In the genomic region with DNA sequence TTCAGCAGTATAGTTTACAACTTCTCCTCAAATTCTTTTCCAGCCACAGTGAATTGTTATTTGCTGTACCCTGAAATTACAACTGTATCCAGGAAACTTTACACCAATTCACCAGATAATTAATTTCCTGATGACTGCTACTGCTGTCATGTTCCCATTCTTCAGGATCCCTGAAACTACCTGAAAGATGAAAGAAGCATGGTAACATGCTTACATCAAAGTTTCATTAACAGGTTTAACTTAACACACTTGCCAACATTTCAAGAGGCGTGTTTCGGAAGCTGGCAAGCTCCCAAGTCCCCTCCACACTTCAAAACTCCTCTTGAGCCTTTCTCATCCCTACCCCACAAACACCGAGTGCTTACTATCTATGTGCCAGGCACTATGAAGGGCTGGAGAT, we compare ENCODE assay signal across 21 cellular contexts.
DNase-seq lines count a peak whose midpoint lies in the region; ATAC-seq and TF ChIP-seq lines count a peak whose summit lies in the region.
"Had no signal": no experiment of that assay in that cellular context is flagged by ENCODE, and none has a peak within 500 bp of the region (broad histone marks: within the 10 kb centered on the region; RNA-seq: fewer than 3 reads in every experiment).

No MANE protein-coding gene starts in this region.

- H3K4me3 ChIP-seq in left lung, result no peak overlapping the region
- H3K4me3 ChIP-seq: GM23248 had no signal

- peaks cover 60% of the 10 kb centered on the region for H3K4me1 Mint-ChIP-seq in WTC11
- H3K4me1 Mint-ChIP-seq in type B pancreatic cell (ENCODE audit: unreplicated experiment), result peaks cover 24% of the 10 kb centered on the region

- H3K27me3 Mint-ChIP-seq in WTC11 (ENCODE audit: low read depth), result no peaks in the 10 kb centered on the region
- H3K27me3 Mint-ChIP-seq in type B pancreatic cell, result no peaks in the 10 kb centered on the region

- H3K27ac Mint-ChIP-seq in WTC11 (peak overlapping the region; percentile 89; the same call in 1 of the 2 replicates), type B pancreatic cell (peak overlapping the region; percentile 89)

- H3K4me1 ChIP-seq in left lung, result peaks cover 0 to 3% of the 10 kb centered on the region in 2 donors

- H3K36me3 Mint-ChIP-seq in WTC11, result no peaks in the 10 kb centered on the region
- no peaks in the 10 kb centered on the region for H3K36me3 Mint-ChIP-seq in type B pancreatic cell

- CTCF ChIA-PET in WTC11 (lab: Charles Lee), result no interaction called here

- H3K9me3 Mint-ChIP-seq in WTC11, result no peaks in the 10 kb centered on the region; the same call in 1 of the 2 replicates
- no peaks in the 10 kb centered on the region for H3K9me3 Mint-ChIP-seq in type B pancreatic cell

- POLR2A ChIA-PET in WTC11 (lab: Charles Lee), result interaction anchor here (0.7 kb wide), 1 partner anchor 90 kb away, joined by 3 read pairs; no protein-coding TSS in a partner anchor

- no peak for TF ChIP-seq CTCF in WTC11 (IDR thresholded peaks at IDR 0.05)
- no peak for TF ChIP-seq CTCF in left lung (IDR thresholded peaks at IDR 0.05)
- TF ChIP-seq CTCF in type B pancreatic cell (conservative IDR thresholded peaks at IDR 0.05), result no peak

- H3K27ac ChIP-seq in left lung, result no peak overlapping the region
- no peak overlapping the region for H3K27ac ChIP-seq in caudate nucleus (ENCODE audit: low read depth, low read length)
- H3K27ac ChIP-seq: 22Rv1, GM23248, KMS-11 had no signal

- no peak for ATAC-seq in WTC11
- peak; percentile 52 for ATAC-seq in left lung
- ATAC-seq: HepG2 had no signal

- H3K36me3 ChIP-seq in left lung, result no peaks in the 10 kb centered on the region

- no peaks in the 10 kb centered on the region for H3K27me3 ChIP-seq in left lung

- no peaks in the 10 kb centered on the region for H3K9me3 ChIP-seq in left lung

- DNase-seq in DMS53 (lab: John Stamatoyannopoulos, UW) (peak; percentile 36), DMS53 treated with DMSO at 0.1 percent for 48 hours (lab: John Stamatoyannopoulos, UW; ENCODE audit: unreplicated experiment) (no peak), WTC11 (ENCODE audit: low spot score) (no peak), left lung (no peak), type B pancreatic cell (ENCODE audit: extremely low spot score, unreplicated experiment) (no peak), germinal center (ENCODE audit: low spot score) (no peak), caudate nucleus (lab: John Stamatoyannopoulos, UW) (no peak)
- no peak for DNase-seq in stimulated activated CD4-positive, alpha-beta T cell treated with anti-CD3 and anti-CD28 coated beads, Interleukin-4, amount 100 ng/mL, for 4 hours
- DNase-seq: GF-D8, GM23248, MV-4-11, NCI-H1417 treated with DMSO at 0.1 percent for 48 hours, NCI-H2029, NCI-H2171 treated with DMSO at 0.1 percent for 48 hours, NCI-H774, OCI-M1, Right ventricle myocardium superior had no signal

- intact Hi-C loops in left lung (cut with DNase I), result no loop called here

- H3K4me3 Mint-ChIP-seq in WTC11 (no peak overlapping the region), type B pancreatic cell (peak overlapping the region; percentile 44)
- H3K4me3 Mint-ChIP-seq: CD14-positive monocyte had no signal

TF ChIP-seq in WTC11, 78 proteins besides CTCF, POLR2A, EP300 and RAD21:
- no peak for TF ChIP-seq MYBL2 (CRISPR knock-in tag; IDR thresholded peaks at IDR 0.05)
- TF ChIP-seq, protein P1, sequence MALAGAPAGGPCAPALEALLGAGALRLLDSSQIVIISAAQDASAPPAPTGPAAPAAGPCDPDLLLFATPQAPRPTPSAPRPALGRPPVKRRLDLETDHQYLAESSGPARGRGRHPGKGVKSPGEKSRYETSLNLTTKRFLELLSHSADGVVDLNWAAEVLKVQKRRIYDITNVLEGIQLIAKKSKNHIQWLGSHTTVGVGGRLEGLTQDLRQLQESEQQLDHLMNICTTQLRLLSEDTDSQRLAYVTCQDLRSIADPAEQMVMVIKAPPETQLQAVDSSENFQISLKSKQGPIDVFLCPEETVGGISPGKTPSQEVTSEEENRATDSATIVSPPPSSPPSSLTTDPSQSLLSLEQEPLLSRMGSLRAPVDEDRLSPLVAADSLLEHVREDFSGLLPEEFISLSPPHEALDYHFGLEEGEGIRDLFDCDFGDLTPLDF (CRISPR knock-in tag; IDR thresholded peaks at IDR 0.05), result no peak
- TF ChIP-seq ZNF396 (CRISPR knock-in tag; IDR thresholded peaks at IDR 0.05; ENCODE audit: borderline replicate concordance), result no peak
- TF ChIP-seq NR2C2 (CRISPR knock-in tag; IDR thresholded peaks at IDR 0.05), result no peak
- TF ChIP-seq JUN (CRISPR knock-in tag; IDR thresholded peaks at IDR 0.05), result no peak
- TF ChIP-seq ZNF532 (CRISPR knock-in tag; IDR thresholded peaks at IDR 0.05; ENCODE audit: borderline replicate concordance), result no peak
- TF ChIP-seq CREB1 (CRISPR knock-in tag; IDR thresholded peaks at IDR 0.05), result no peak
- no peak for TF ChIP-seq RELA (CRISPR knock-in tag; IDR thresholded peaks at IDR 0.05; ENCODE audit: borderline replicate concordance)
- no peak for TF ChIP-seq OVOL2 (CRISPR knock-in tag; IDR thresholded peaks at IDR 0.05; ENCODE audit: borderline replicate concordance)
- TF ChIP-seq TP53 (CRISPR knock-in tag; IDR thresholded peaks at IDR 0.05), result no peak
- no peak for TF ChIP-seq FOXJ3 (CRISPR knock-in tag; IDR thresholded peaks at IDR 0.05; ENCODE audit: borderline replicate concordance)
- TF ChIP-seq NR3C1 (CRISPR knock-in tag; conservative IDR thresholded peaks at IDR 0.05; ENCODE audit: low read depth), result no peak
- no peak for TF ChIP-seq NFATC4 (CRISPR knock-in tag; IDR thresholded peaks at IDR 0.05)
- TF ChIP-seq ATF1 (CRISPR knock-in tag; IDR thresholded peaks at IDR 0.05), result no peak
- TF ChIP-seq, protein P2, sequence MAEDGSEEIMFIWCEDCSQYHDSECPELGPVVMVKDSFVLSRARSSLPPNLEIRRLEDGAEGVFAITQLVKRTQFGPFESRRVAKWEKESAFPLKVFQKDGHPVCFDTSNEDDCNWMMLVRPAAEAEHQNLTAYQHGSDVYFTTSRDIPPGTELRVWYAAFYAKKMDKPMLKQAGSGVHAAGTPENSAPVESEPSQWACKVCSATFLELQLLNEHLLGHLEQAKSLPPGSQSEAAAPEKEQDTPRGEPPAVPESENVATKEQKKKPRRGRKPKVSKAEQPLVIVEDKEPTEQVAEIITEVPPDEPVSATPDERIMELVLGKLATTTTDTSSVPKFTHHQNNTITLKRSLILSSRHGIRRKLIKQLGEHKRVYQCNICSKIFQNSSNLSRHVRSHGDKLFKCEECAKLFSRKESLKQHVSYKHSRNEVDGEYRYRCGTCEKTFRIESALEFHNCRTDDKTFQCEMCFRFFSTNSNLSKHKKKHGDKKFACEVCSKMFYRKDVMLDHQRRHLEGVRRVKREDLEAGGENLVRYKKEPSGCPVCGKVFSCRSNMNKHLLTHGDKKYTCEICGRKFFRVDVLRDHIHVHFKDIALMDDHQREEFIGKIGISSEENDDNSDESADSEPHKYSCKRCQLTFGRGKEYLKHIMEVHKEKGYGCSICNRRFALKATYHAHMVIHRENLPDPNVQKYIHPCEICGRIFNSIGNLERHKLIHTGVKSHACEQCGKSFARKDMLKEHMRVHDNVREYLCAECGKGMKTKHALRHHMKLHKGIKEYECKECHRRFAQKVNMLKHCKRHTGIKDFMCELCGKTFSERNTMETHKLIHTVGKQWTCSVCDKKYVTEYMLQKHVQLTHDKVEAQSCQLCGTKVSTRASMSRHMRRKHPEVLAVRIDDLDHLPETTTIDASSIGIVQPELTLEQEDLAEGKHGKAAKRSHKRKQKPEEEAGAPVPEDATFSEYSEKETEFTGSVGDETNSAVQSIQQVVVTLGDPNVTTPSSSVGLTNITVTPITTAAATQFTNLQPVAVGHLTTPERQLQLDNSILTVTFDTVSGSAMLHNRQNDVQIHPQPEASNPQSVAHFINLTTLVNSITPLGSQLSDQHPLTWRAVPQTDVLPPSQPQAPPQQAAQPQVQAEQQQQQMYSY (CRISPR knock-in tag; IDR thresholded peaks at IDR 0.05), result no peak
- TF ChIP-seq SOX15 (CRISPR knock-in tag; IDR thresholded peaks at IDR 0.05), result no peak
- no peak for TF ChIP-seq ELF4 (CRISPR knock-in tag; IDR thresholded peaks at IDR 0.05; ENCODE audit: low read depth)
- TF ChIP-seq RORB (CRISPR knock-in tag; IDR thresholded peaks at IDR 0.05), result no peak
- TF ChIP-seq, protein P3, sequence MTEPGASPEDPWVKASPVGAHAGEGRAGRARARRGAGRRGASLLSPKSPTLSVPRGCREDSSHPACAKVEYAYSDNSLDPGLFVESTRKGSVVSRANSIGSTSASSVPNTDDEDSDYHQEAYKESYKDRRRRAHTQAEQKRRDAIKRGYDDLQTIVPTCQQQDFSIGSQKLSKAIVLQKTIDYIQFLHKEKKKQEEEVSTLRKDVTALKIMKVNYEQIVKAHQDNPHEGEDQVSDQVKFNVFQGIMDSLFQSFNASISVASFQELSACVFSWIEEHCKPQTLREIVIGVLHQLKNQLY (CRISPR knock-in tag; IDR thresholded peaks at IDR 0.05), result no peak
